ENCODE assay signal across 19 cellular contexts in the genomic region with DNA sequence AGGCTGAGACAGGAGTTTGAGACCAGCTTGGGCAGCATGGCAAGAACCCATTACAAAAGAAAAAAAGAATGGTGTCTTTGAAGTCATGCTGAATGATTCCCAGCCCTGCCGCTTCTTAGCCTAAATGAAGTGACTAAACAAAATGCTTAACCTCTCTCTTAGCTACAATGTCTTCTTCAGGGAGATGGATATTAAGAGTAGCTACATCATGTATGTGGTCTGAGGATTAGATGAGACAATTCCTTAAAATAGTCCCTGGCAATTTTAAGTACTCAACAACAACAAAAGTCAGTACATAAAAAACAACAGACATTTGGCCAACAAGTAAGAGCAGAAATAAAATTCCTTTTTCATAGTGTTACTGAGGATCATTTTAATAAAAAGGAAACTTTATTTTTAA.
DNase-seq lines count a peak whose midpoint lies in the region; ATAC-seq and TF ChIP-seq lines count a peak whose summit lies in the region.
"Had no signal": no experiment of that assay in that cellular context is flagged by ENCODE, and none has a peak within 500 bp of the region (broad histone marks: within the 10 kb centered on the region; RNA-seq: fewer than 3 reads in every experiment).

No MANE protein-coding gene starts in this region.

- H3K27me3 ChIP-seq in psoas muscle (ENCODE audit: insufficient read depth in 3 of 3, low read length in 2 of 3) (no peaks in the 10 kb centered on the region), Karpas-422 (ENCODE audit: low read length) (no peaks in the 10 kb centered on the region), spleen (replicated peaks in 1 of 7) (no peaks in the 10 kb centered on the region)
- H3K27me3 ChIP-seq: BLaER1 treated with 17β-estradiol and CSF1 and Interleukin-3, amounts not matched to agents 10 nM and 100 nM had no signal

- H3K27ac ChIP-seq in psoas muscle (peak overlapping the region; percentile 69), Karpas-422 (ENCODE audit: low read length) (no peak overlapping the region), spleen (no peak overlapping the region)
- H3K27ac ChIP-seq: BLaER1 treated with 17β-estradiol and CSF1 and Interleukin-3, amounts not matched to agents 10 nM and 100 nM had no signal

- no peak overlapping the region for H2AFZ ChIP-seq in Karpas-422 (ENCODE audit: low read length)

- no peaks in the 10 kb centered on the region for H3K9me2 ChIP-seq in Karpas-422 (replicated peaks; ENCODE audit: insufficient read depth, low read length)

- H3K27ac Mint-ChIP-seq in activated naive CD8-positive, alpha-beta T cell treated with anti-CD3 and anti-CD28 coated beads, Interleukin-2, amount 50 U/mL, for 24 hours: peak overlapping the region; percentile 44
- H3K27ac Mint-ChIP-seq in activated naive CD8-positive, alpha-beta T cell treated with anti-CD3 and anti-CD28 coated beads for 36 hours: no peak overlapping the region
- peak overlapping the region; percentile 41 for H3K27ac Mint-ChIP-seq in endothelial cell (ENCODE audit: unreplicated experiment)
- H3K27ac Mint-ChIP-seq: B cell, HFFc6 had no signal

- no peak overlapping the region for H3K4me3 ChIP-seq in psoas muscle
- no peak overlapping the region for H3K4me3 ChIP-seq in Karpas-422 (ENCODE audit: low read length)
- no peak overlapping the region for H3K4me3 ChIP-seq in spleen
- H3K4me3 ChIP-seq: BLaER1 treated with 17β-estradiol and CSF1 and Interleukin-3, amounts not matched to agents 10 nM and 100 nM had no signal

- no peak for DNase-seq in activated naive CD8-positive, alpha-beta T cell treated with anti-CD3 and anti-CD28 coated beads, Interleukin-2, amount 50 U/mL, for 24 hours
- no peak for DNase-seq in activated naive CD8-positive, alpha-beta T cell treated with anti-CD3 and anti-CD28 coated beads for 36 hours
- no peak for DNase-seq in endothelial cell (ENCODE audit: low spot score)
- DNase-seq in psoas muscle: no peak
- no peak for DNase-seq in Karpas-422
- no peak for DNase-seq in spleen
- no peak for DNase-seq in activated effector memory CD4-positive, alpha-beta T cell treated with Interleukin-2 at 50 U/mL for 16 hours
- DNase-seq: 8988T; CD8-positive, alpha-beta memory T cell; COR-L47; DMS 273 treated with DMSO at 0.1 percent for 48 hours; GOT3; H7; HFFc6; IMR-90 had no signal

- no peak for ATAC-seq in activated naive CD8-positive, alpha-beta T cell treated with anti-CD3 and anti-CD28 coated beads, Interleukin-2, amount 50 U/mL, for 24 hours
- ATAC-seq in psoas muscle (peak; percentile 79 to 87 (median 82)), GM19395 (IDR thresholded peaks at IDR 0.05; ENCODE audit: unreplicated experiment) (no peak)
- ATAC-seq: HCT116 had no signal

- no peak overlapping the region for H3K4me3 Mint-ChIP-seq in activated naive CD8-positive, alpha-beta T cell treated with anti-CD3 and anti-CD28 coated beads, Interleukin-2, amount 50 U/mL, for 24 hours
- H3K4me3 Mint-ChIP-seq in activated naive CD8-positive, alpha-beta T cell treated with anti-CD3 and anti-CD28 coated beads for 36 hours: no peak overlapping the region
- H3K4me3 Mint-ChIP-seq in endothelial cell (ENCODE audit: unreplicated experiment): no peak overlapping the region
- H3K4me3 Mint-ChIP-seq: B cell; CD8-positive, alpha-beta memory T cell; HFFc6 had no signal

- peaks cover 4% of the 10 kb centered on the region for H3K4me1 Mint-ChIP-seq in activated naive CD8-positive, alpha-beta T cell treated with anti-CD3 and anti-CD28 coated beads, Interleukin-2, amount 50 U/mL, for 24 hours
- no peaks in the 10 kb centered on the region for H3K4me1 Mint-ChIP-seq in activated naive CD8-positive, alpha-beta T cell treated with anti-CD3 and anti-CD28 coated beads for 36 hours
- no peaks in the 10 kb centered on the region for H3K4me1 Mint-ChIP-seq in endothelial cell (ENCODE audit: unreplicated experiment)
- H3K4me1 Mint-ChIP-seq: B cell had no signal

- H3K36me3 ChIP-seq in psoas muscle (ENCODE audit: insufficient read depth in 1 of 2, low read depth in 1 of 2): peaks cover 0 to 72% of the 10 kb centered on the region in 2 donors
- peaks cover 60% of the 10 kb centered on the region for H3K36me3 ChIP-seq in Karpas-422 (ENCODE audit: insufficient read depth, low read length)
- H3K36me3 ChIP-seq in spleen: peaks cover 0 to 97% (median 34%) of the 10 kb centered on the region in 6 donors

- H3K79me2 ChIP-seq in Karpas-422 (ENCODE audit: low read length): peaks cover 76% of the 10 kb centered on the region

- peaks cover 37% of the 10 kb centered on the region for H3K36me3 Mint-ChIP-seq in activated naive CD8-positive, alpha-beta T cell treated with anti-CD3 and anti-CD28 coated beads, Interleukin-2, amount 50 U/mL, for 24 hours (ENCODE audit: low read depth)
- peaks cover 20% of the 10 kb centered on the region for H3K36me3 Mint-ChIP-seq in activated naive CD8-positive, alpha-beta T cell treated with anti-CD3 and anti-CD28 coated beads for 36 hours
- peaks cover 8% of the 10 kb centered on the region for H3K36me3 Mint-ChIP-seq in endothelial cell (ENCODE audit: low read depth, unreplicated experiment)

- no peak overlapping the region for H3K4me2 ChIP-seq in Karpas-422 (ENCODE audit: low read depth, low read length, poor library complexity, severe bottlenecking)
- H3K4me2 ChIP-seq: BLaER1 treated with 17β-estradiol and CSF1 and Interleukin-3, amounts not matched to agents 10 nM and 100 nM had no signal

- no peak overlapping the region for H3K9ac ChIP-seq in Karpas-422 (ENCODE audit: low read length)
- H3K9ac ChIP-seq: BLaER1 treated with 17β-estradiol and CSF1 and Interleukin-3, amounts not matched to agents 10 nM and 100 nM had no signal

- H3K9me3 Mint-ChIP-seq in activated naive CD8-positive, alpha-beta T cell treated with anti-CD3 and anti-CD28 coated beads, Interleukin-2, amount 50 U/mL, for 24 hours: no peaks in the 10 kb centered on the region
- H3K9me3 Mint-ChIP-seq in activated naive CD8-positive, alpha-beta T cell treated with anti-CD3 and anti-CD28 coated beads for 36 hours: no peaks in the 10 kb centered on the region
- no peaks in the 10 kb centered on the region for H3K9me3 Mint-ChIP-seq in endothelial cell (ENCODE audit: unreplicated experiment)
- H3K9me3 Mint-ChIP-seq: CD8-positive, alpha-beta memory T cell; HFFc6 had no signal

- H3K27me3 Mint-ChIP-seq in activated naive CD8-positive, alpha-beta T cell treated with anti-CD3 and anti-CD28 coated beads, Interleukin-2, amount 50 U/mL, for 24 hours: no peaks in the 10 kb centered on the region
- no peaks in the 10 kb centered on the region for H3K27me3 Mint-ChIP-seq in activated naive CD8-positive, alpha-beta T cell treated with anti-CD3 and anti-CD28 coated beads for 36 hours
- no peaks in the 10 kb centered on the region for H3K27me3 Mint-ChIP-seq in endothelial cell (ENCODE audit: unreplicated experiment)
- H3K27me3 Mint-ChIP-seq: B cell had no signal

- 91 to 95% (median 94%) methylated on average over 1 of the region's 1 CpG for WGBS in psoas muscle, 3 donors
- 97 to 100% (median 100%) methylated on average over 1 of the region's 1 CpG for WGBS in spleen, 5 donors

- TF ChIP-seq CTCF in endothelial cell (IDR thresholded peaks at IDR 0.05; ENCODE audit: unreplicated experiment) (no peak), psoas muscle (IDR thresholded peaks at IDR 0.05) (no peak), spleen (IDR thresholded peaks at IDR 0.05 in 8 of 11, conservative IDR thresholded peaks at IDR 0.05 in 3 of 11) (no peak)

- H3K4me1 ChIP-seq in psoas muscle (peaks cover 2% of the 10 kb centered on the region), Karpas-422 (ENCODE audit: low read length) (no peaks in the 10 kb centered on the region), spleen (peaks cover 0 to 4% (median 0%) of the 10 kb centered on the region in 6 donors)
- H3K4me1 ChIP-seq: BLaER1 treated with 17β-estradiol and CSF1 and Interleukin-3, amounts not matched to agents 10 nM and 100 nM had no signal

- TF ChIP-seq POLR2A in spleen (IDR thresholded peaks at IDR 0.05): no peak

- intact Hi-C loops in psoas muscle (cut with DNase I): loop anchor here in 1 of 2 donors (5.0 kb wide), 1 partner anchor 124 kb away; a partner anchor contains a TSS
- intact Hi-C loops in spleen (cut with DNase I; ENCODE audit: low total_unique reads): no loop called here

- H4K20me1 ChIP-seq in Karpas-422 (ENCODE audit: insufficient read depth, low read depth, low read length): no peaks in the 10 kb centered on the region

- H3K9me3 ChIP-seq in psoas muscle (no peaks in the 10 kb centered on the region), Karpas-422 (ENCODE audit: low read length) (no peaks in the 10 kb centered on the region), spleen (no peaks in the 10 kb centered on the region)
- H3K9me3 ChIP-seq: BLaER1 treated with 17β-estradiol and CSF1 and Interleukin-3, amounts not matched to agents 10 nM and 100 nM had no signal

Comparison
In these comparisons a context has a peak if more than half of its experiments do, and no peak if none do; other contexts are left out.
1. ATAC-seq: peak in psoas muscle (4 of 4); none in activated naive CD8-positive, alpha-beta T cell treated with anti-CD3 and anti-CD28 coated beads, Interleukin-2, amount 50 U/mL, for 24 hours (single experiment) and GM19395 (single experiment).